Comparison of ENCODE assay signal across 10 cellular contexts in the genomic region with DNA sequence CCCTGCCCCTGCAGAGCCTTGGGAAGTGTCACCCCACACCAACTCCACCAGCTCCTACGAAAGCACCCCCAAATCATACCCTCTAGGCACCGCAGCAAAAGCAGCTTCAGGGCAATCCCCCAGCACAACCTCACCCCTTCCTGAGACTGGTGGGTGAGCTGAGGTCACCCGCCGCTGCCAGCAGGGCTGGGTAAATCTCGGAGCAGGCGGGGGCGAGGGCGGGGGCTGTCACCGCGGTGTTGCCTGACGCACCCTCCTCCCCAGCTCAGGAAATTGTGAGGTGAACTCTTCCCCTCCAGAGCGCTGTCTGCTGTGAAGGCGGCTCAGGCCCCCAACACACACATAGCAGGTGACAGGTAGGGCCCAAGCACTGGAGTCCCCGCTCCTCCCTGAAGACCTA. TPM values are rescaled to one million over a fixed set of nuclear protein-coding genes. Genes with fewer than 3 reads are reported as not detected.
DNase-seq lines count a peak whose midpoint lies in the region; ATAC-seq and TF ChIP-seq lines count a peak whose summit lies in the region.
"Had no signal": no experiment of that assay in that cellular context is flagged by ENCODE, and none has a peak within 500 bp of the region (broad histone marks: within the 10 kb centered on the region; RNA-seq: fewer than 3 reads in every experiment).

No MANE protein-coding gene starts in this region.

- peak overlapping the region; percentile 62 for H3K23ac ChIP-seq in neuronal stem cell (ENCODE audit: low read depth, low read length, poor library complexity)

- no CpG with 5 or more reads among the region's 14 CpGs for WGBS in neuronal stem cell (ENCODE audit: extremely low coverage in 2 of 2, insufficient read length in 2 of 2, insufficient replicate concordance in 1 of 2), 2 donors
- WGBS in endodermal cell (ENCODE audit: insufficient coverage in 1 of 2, insufficient read length in 1 of 2), 2 experiments: 91 to 94% methylated on average over 10 to 14 of the region's 14 CpGs

- H3K27me3 ChIP-seq in neuronal stem cell (ENCODE audit: control insufficient read depth in 3 of 3, insufficient read depth in 3 of 3, low read depth in 1 of 3, low read length in 3 of 3) (no peaks in the 10 kb centered on the region), PC-9 (ENCODE audit: insufficient read depth, low read depth) (no peaks in the 10 kb centered on the region), endodermal cell (ENCODE audit: control insufficient read depth, insufficient read depth, low read length, poor library complexity, severe bottlenecking) (no peaks in the 10 kb centered on the region)
- H3K27me3 ChIP-seq: body of pancreas had no signal

- H3K36me3 Mint-ChIP-seq in T-cell (no peaks in the 10 kb centered on the region), endodermal cell (ENCODE audit: low read depth) (no peaks in the 10 kb centered on the region)

- H3K9ac ChIP-seq in neuronal stem cell (ENCODE audit: low read depth, low read length, poor library complexity): no peak overlapping the region
- no peak overlapping the region for H3K9ac ChIP-seq in endodermal cell (ENCODE audit: extremely low read depth, low read length, poor library complexity, severe bottlenecking)

- no peaks in the 10 kb centered on the region for H3K79me2 ChIP-seq in PC-9 (ENCODE audit: low read depth)

- no peaks in the 10 kb centered on the region for H3F3A ChIP-seq in PC-9 (ENCODE audit: insufficient read depth, low read depth)

- H3K9me3 ChIP-seq in neuronal stem cell (replicated peaks in 1 of 2; ENCODE audit: control insufficient read depth in 2 of 2, insufficient read depth in 1 of 2, low read depth in 1 of 2, low read length in 2 of 2): no peaks in the 10 kb centered on the region
- no peaks in the 10 kb centered on the region for H3K9me3 ChIP-seq in PC-9 (ENCODE audit: insufficient read depth, low read depth)
- H3K9me3 ChIP-seq in endodermal cell (ENCODE audit: control insufficient read depth, low read length): no peaks in the 10 kb centered on the region
- H3K9me3 ChIP-seq: body of pancreas had no signal

- POLR2A ChIA-PET in T-cell (lab: Charles Lee) (interaction anchor here in 1 of 2 donors (0.5 to 0.8 kb wide), 3 partner anchors 34 to 126 kb away, joined by 3 to 5 read pairs (median 3); no protein-coding TSS in a partner anchor), PC-9 (lab: Charles Lee; ENCODE audit: unreplicated experiment) (no interaction called here)

- H3K27me3 Mint-ChIP-seq in T-cell: no peaks in the 10 kb centered on the region
- H3K27me3 Mint-ChIP-seq in endodermal cell (ENCODE audit: insufficient read depth): no peaks in the 10 kb centered on the region

- DNase-seq in T-cell (peak; percentile 68 to 95 (median 90)), neuronal stem cell (ENCODE audit: low spot score) (no peak), PC-9 (no peak), endodermal cell (no peak), RPMI8226 (no peak)
- peak; percentile 59 to 70 for DNase-seq in activated T-helper 1 cell treated with anti-CD3 and anti-CD28 coated beads, Interleukin-2, amount 50 U/mL, for 16 hours (ENCODE audit: low read depth in 1 of 2, low spot score in 1 of 2)
- peak; percentile 92 for DNase-seq in stimulated activated naive CD8-positive, alpha-beta T cell treated with anti-CD3 and anti-CD28 coated beads, Interleukin-15, Interleukin-2, amounts not matched to agents 100 U/mL and 50 U/mL, for 24 hours
- DNase-seq: body of pancreas, NCI-H345 had no signal

- ATAC-seq in T-cell (replicated peaks in 1 of 4) (peak; percentile 95 to 98 (median 96)), HG03097 (IDR thresholded peaks at IDR 0.05; ENCODE audit: low FRiP score, unreplicated experiment) (no peak)
- peak; percentile 85 for ATAC-seq in stimulated activated naive CD8-positive, alpha-beta T cell treated with anti-CD3 and anti-CD28 coated beads, Interleukin-15, Interleukin-2, amounts not matched to agents 100 U/mL and 50 U/mL, for 24 hours
- ATAC-seq: body of pancreas had no signal

- H3K4me2 ChIP-seq in neuronal stem cell (ENCODE audit: insufficient read depth, low read length, poor library complexity, severe bottlenecking): no peak overlapping the region
- no peak overlapping the region for H3K4me2 ChIP-seq in PC-9

- H3K4me1 ChIP-seq in neuronal stem cell (ENCODE audit: control insufficient read depth in 2 of 2, insufficient read depth in 1 of 2, low read depth in 1 of 2, low read length in 2 of 2): peaks cover 18 to 19% of the 10 kb centered on the region in 2 donors
- H3K4me1 ChIP-seq in PC-9 (replicated peaks; ENCODE audit: insufficient read depth): no peaks in the 10 kb centered on the region
- H3K4me1 ChIP-seq in endodermal cell (ENCODE audit: control insufficient read depth, insufficient read depth, low read length): peaks cover 5% of the 10 kb centered on the region
- H3K4me1 ChIP-seq: body of pancreas had no signal

- no peaks in the 10 kb centered on the region for H3K79me1 ChIP-seq in neuronal stem cell (ENCODE audit: low read depth, low read length)

- peak overlapping the region; percentile 90 for H3K18ac ChIP-seq in neuronal stem cell (ENCODE audit: low read length)

- peak overlapping the region; percentile 96 for H2AK5ac ChIP-seq in neuronal stem cell (ENCODE audit: low read depth, low read length)

- CTCF ChIA-PET in T-cell (lab: Charles Lee) (interaction anchor here in 1 of 2 donors (0.7 to 1.8 kb wide), 4 partner anchors 20 to 190 kb away, joined by 3 to 7 read pairs (median 4); partner anchors contain the start of genes BLM and FES), PC-9 (lab: Charles Lee) (no interaction called here)

- no peaks in the 10 kb centered on the region for H3K9me2 ChIP-seq in PC-9 (ENCODE audit: insufficient read depth)

- H3K27ac ChIP-seq in neuronal stem cell (replicated peaks; ENCODE audit: low read length) (no peak overlapping the region), PC-9 (no peak overlapping the region), endodermal cell (ENCODE audit: low read depth, low read length) (no peak overlapping the region)
- H3K27ac ChIP-seq: body of pancreas had no signal

- no peak overlapping the region for H2BK120ac ChIP-seq in neuronal stem cell (ENCODE audit: low read depth, low read length)

- H4K20me1 ChIP-seq in PC-9 (ENCODE audit: insufficient read depth): no peaks in the 10 kb centered on the region

- peak overlapping the region; percentile 85 for H2BK5ac ChIP-seq in neuronal stem cell (ENCODE audit: low read length)

- H4K8ac ChIP-seq in neuronal stem cell (ENCODE audit: low read depth, low read length): no peak overlapping the region

- H2AFZ ChIP-seq in neuronal stem cell (ENCODE audit: low read length) (no peak overlapping the region), PC-9 (no peak overlapping the region)

- H3K4me3 ChIP-seq in neuronal stem cell (ENCODE audit: low read length in 2 of 2) (no peak overlapping the region), PC-9 (no peak overlapping the region), endodermal cell (ENCODE audit: low read length) (no peak overlapping the region)
- H3K4me3 ChIP-seq: body of pancreas had no signal

- BruUV-seq in PC-9 (replicated peaks; lab: Mats Ljungman, UMichigan): no TSS peak

- H2BK15ac ChIP-seq in neuronal stem cell (ENCODE audit: low read length): peak overlapping the region; percentile 95

- H3K14ac ChIP-seq in neuronal stem cell (ENCODE audit: low read length): no peak overlapping the region

- H3K4me1 Mint-ChIP-seq in T-cell (peaks cover 28 to 41% (median 41%) of the 10 kb centered on the region in 3 donors), endodermal cell (peaks cover 18% of the 10 kb centered on the region)

- H3K36me3 ChIP-seq in neuronal stem cell (replicated peaks in 1 of 2; ENCODE audit: control insufficient read depth in 2 of 2, insufficient read depth in 2 of 2, low read length in 2 of 2) (no peaks in the 10 kb centered on the region), PC-9 (ENCODE audit: low read depth) (no peaks in the 10 kb centered on the region), endodermal cell (ENCODE audit: control insufficient read depth, insufficient read depth, low read length) (no peaks in the 10 kb centered on the region)

- TF ChIP-seq CTCF in PC-9 (conservative IDR thresholded peaks at IDR 0.05) (no peak), endodermal cell (conservative IDR thresholded peaks at IDR 0.05) (no peak)

- H2BK12ac ChIP-seq in neuronal stem cell (ENCODE audit: low read length): no peak overlapping the region

- H3K4me3 Mint-ChIP-seq in T-cell (peak overlapping the region; percentile 39 to 71 (median 54)), endodermal cell (no peak overlapping the region)

- no peak overlapping the region for H4K91ac ChIP-seq in neuronal stem cell (ENCODE audit: low read depth, low read length, poor library complexity)

- H3K27ac Mint-ChIP-seq in T-cell (peak overlapping the region; percentile 78 to 80), endodermal cell (no peak overlapping the region)

- H3K9me3 Mint-ChIP-seq in T-cell (no peaks in the 10 kb centered on the region), endodermal cell (no peaks in the 10 kb centered on the region)

- H3K4ac ChIP-seq in neuronal stem cell (ENCODE audit: low read length): no peak overlapping the region

- intact Hi-C loops in PC-9 (cut with micrococcal nuclease; ENCODE audit: unreplicated experiment): no loop called here

RNA-seq across cellular contexts. Expression of gene FURIN, which starts 30.3 kb away (rescaled TPM):
- total RNA-seq in T-cell (10 to 100 TPM; 52.8 to 74.0 (median 61.4) TPM), PC-9 (2021) (48.7 and 50.4 TPM in 2 replicates), endodermal cell (100 to 1,000 TPM in 1 of 2 donors, 10 to 100 TPM in 1; 96.3 to 108 TPM)
- 19.3 TPM for polyA plus RNA-seq in neuronal stem cell (2013, experiment 1 of 2)
- polyA plus RNA-seq in neuronal stem cell (2013, experiment 2 of 2): 19.0 TPM
- 25.2 TPM for polyA plus RNA-seq in endodermal cell (2013, experiment 1 of 2)
- polyA plus RNA-seq in endodermal cell (2013, experiment 2 of 2): 29.1 TPM

RNA-seq across cellular contexts. Expression of gene FES, which starts 46.2 kb away (rescaled TPM):
- total RNA-seq in T-cell: 1 to 10 TPM; 3.2 to 5.2 (median 4.3) TPM
- polyA plus RNA-seq in neuronal stem cell (2013, experiment 1 of 2): 2.6 TPM
- polyA plus RNA-seq in neuronal stem cell (2013, experiment 2 of 2): 2.3 TPM
- 2.1 and 3.8 TPM in 2 replicates for total RNA-seq in PC-9 (2021)
- total RNA-seq in endodermal cell: 10 to 100 TPM; 25.9 to 29.9 TPM
- 6.0 TPM for polyA plus RNA-seq in endodermal cell (2013, experiment 1 of 2)
- 4.3 TPM for polyA plus RNA-seq in endodermal cell (2013, experiment 2 of 2)

Comparison
In these comparisons a context has a peak if more than half of its experiments do, and no peak if none do; other contexts are left out.
1. DNase-seq: peak in T-cell (34 of 34), activated T-helper 1 cell treated with anti-CD3 and anti-CD28 coated beads, Interleukin-2, amount 50 U/mL, for 16 hours (2 of 2) and stimulated activated naive CD8-positive, alpha-beta T cell treated with anti-CD3 and anti-CD28 coated beads, Interleukin-15, Interleukin-2, amounts not matched to agents 100 U/mL and 50 U/mL, for 24 hours (single experiment); none in neuronal stem cell (single experiment), PC-9 (0 of 2), endodermal cell (single experiment) and RPMI8226 (single experiment).